14 cellular contexts compared by ENCODE assay signal in the genomic region with DNA sequence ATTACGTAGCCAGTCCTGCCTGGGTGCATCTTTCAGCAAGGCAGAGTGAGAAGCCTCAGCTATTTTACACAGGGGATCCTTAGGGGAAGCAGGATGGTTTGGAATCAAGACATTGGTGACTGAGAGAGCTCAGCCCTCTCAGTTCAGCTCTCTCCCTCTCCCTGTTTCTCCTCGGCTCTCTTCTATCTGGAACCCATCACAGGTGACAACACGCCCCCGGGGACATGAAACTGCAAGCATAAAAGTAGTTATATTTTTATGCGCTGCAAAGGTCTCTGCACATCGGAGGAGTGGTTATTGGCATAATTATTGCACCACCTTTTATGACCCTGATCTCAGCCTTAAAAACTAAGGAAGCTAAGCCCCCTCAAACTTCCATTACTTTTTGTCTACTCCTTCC. TPM values are rescaled to one million over a fixed set of nuclear protein-coding genes. Genes with fewer than 3 reads are reported as not detected.
DNase-seq lines count a peak whose midpoint lies in the region; ATAC-seq and TF ChIP-seq lines count a peak whose summit lies in the region.
"Had no signal": no experiment of that assay in that cellular context is flagged by ENCODE, and none has a peak within 500 bp of the region (broad histone marks: within the 10 kb centered on the region; RNA-seq: fewer than 3 reads in every experiment).

No MANE protein-coding gene starts in this region.

- no peak for DNase-seq in right atrium auricular region (ENCODE audit: low spot score)
- no peak for DNase-seq in Right ventricle myocardium inferior (ENCODE audit: missing footprints)
- peak in 37 of 42 donors; percentile 27 to 86 (median 61) for DNase-seq in head of caudate nucleus
- DNase-seq in gastrocnemius medialis = no peak
- no peak for DNase-seq in activated naive CD4-positive, alpha-beta T cell (lab: John Stamatoyannopoulos, UW)
- no peak for DNase-seq in foreskin melanocyte
- DNase-seq in epidermal melanocyte (ENCODE audit: insufficient read length, low spot score) = no peak
- DNase-seq in OCI-M2 (lab: John Stamatoyannopoulos, UW; ENCODE audit: unreplicated experiment) = no peak
- DNase-seq: ACHN; Calu3; CD4-positive, CD25-positive, alpha-beta regulatory T cell; DMS 273 treated with DMSO at 0.1 percent for 48 hours had no signal

- H3K36me3 ChIP-seq in right atrium auricular region (peaks cover 19% of the 10 kb centered on the region), gastrocnemius medialis (no peaks in the 10 kb centered on the region)
- H3K36me3 ChIP-seq: BLaER1 treated with 17β-estradiol and CSF1 and Interleukin-3, amounts not matched to agents 10 nM and 100 nM had no signal

- H3K4me3 ChIP-seq in right atrium auricular region (no peak overlapping the region), gastrocnemius medialis (no peak overlapping the region)
- H3K4me3 ChIP-seq: BLaER1 treated with 17β-estradiol and CSF1 and Interleukin-3, amounts not matched to agents 10 nM and 100 nM had no signal

- in situ Hi-C loops in gastrocnemius medialis (cut with MboI; ENCODE audit: low sequenced_read_pairs in 4 of 4) = no loop called here

- TF ChIP-seq POLR2A in gastrocnemius medialis (IDR thresholded peaks at IDR 0.05) = no peak

- H3K27ac ChIP-seq in right atrium auricular region (peak overlapping the region; percentile 36 to 79), gastrocnemius medialis (peak overlapping the region; percentile 89 to 98 (median 96))
- H3K27ac ChIP-seq: BLaER1 treated with 17β-estradiol and CSF1 and Interleukin-3, amounts not matched to agents 10 nM and 100 nM; HL-60 had no signal

- H3K27me3 ChIP-seq in right atrium auricular region (no peaks in the 10 kb centered on the region), gastrocnemius medialis (no peaks in the 10 kb centered on the region)

- peaks cover 0 to 90% of the 10 kb centered on the region in 2 donors for H3K4me1 ChIP-seq in right atrium auricular region
- H3K4me1 ChIP-seq in gastrocnemius medialis = peaks cover 70 to 83% of the 10 kb centered on the region in 2 donors
- H3K4me1 ChIP-seq: BLaER1 treated with 17β-estradiol and CSF1 and Interleukin-3, amounts not matched to agents 10 nM and 100 nM had no signal

- TF ChIP-seq CTCF in right atrium auricular region (IDR thresholded peaks at IDR 0.05) (no peak), gastrocnemius medialis (IDR thresholded peaks at IDR 0.05 in 4 of 5, conservative IDR thresholded peaks at IDR 0.05 in 1 of 5) (no peak)

- H3K9me3 ChIP-seq in right atrium auricular region (no peaks in the 10 kb centered on the region), gastrocnemius medialis (no peaks in the 10 kb centered on the region)
- H3K9me3 ChIP-seq: BLaER1 treated with 17β-estradiol and CSF1 and Interleukin-3, amounts not matched to agents 10 nM and 100 nM had no signal

- no peak for ATAC-seq in Right ventricle myocardium inferior
- no peak for ATAC-seq in gastrocnemius medialis

- intact Hi-C loops in Right ventricle myocardium inferior (cut with DNase I) (loop anchor here (5.0 kb wide), 1 partner anchor 42 kb away; no protein-coding TSS in a partner anchor), head of caudate nucleus (cut with DNase I) (no loop called here), gastrocnemius medialis (cut with DNase I; ENCODE audit: low total_unique reads) (loop anchor here (2.0 kb wide), 1 partner anchor 13 kb away; no protein-coding TSS in a partner anchor)

RNA-seq across cellular contexts. Expression of gene TMOD1, which starts 14.2 kb away (rescaled TPM):
- total RNA-seq in right atrium auricular region = 100 to 1,000 TPM; 118 to 122 TPM
- total RNA-seq in Right ventricle myocardium inferior = 192 TPM
- 100 to 1,000 TPM in 3 of 4 donors, 10 to 100 TPM in 1; 82.3 to 202 (median 175) TPM for total RNA-seq in gastrocnemius medialis

Comparison
In these comparisons a context has a peak if more than half of its experiments do, and no peak if none do; other contexts are left out.
1. DNase-seq: peak in head of caudate nucleus (37 of 42); none in right atrium auricular region (single experiment), Right ventricle myocardium inferior (single experiment), gastrocnemius medialis (0 of 2), activated naive CD4-positive, alpha-beta T cell (0 of 4), foreskin melanocyte (single experiment), epidermal melanocyte (single experiment) and OCI-M2 (single experiment).